In the genomic region with DNA sequence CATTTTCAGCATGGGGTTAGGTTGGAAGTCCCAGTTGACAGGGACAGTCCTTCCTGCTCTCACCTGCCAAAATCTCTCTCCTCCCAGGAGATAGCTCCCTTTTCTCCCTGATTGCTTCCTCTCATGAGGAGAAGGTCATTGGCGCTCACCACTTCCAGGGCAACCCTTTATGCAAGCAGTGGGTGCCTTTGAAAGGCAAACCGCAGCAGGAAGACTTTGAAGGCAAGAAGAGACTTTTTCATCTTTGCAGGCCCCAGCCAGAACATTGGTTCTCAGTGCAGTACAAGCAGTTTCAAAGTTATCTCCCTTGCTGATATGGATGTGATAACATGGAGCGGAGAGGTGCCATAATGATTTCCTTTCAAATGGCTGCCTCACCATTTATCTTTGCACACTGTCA, we compare ENCODE assay signal across 27 cellular contexts.
"Had no signal": no experiment of that assay in that cellular context is flagged by ENCODE, and none has a peak within 500 bp of the region (broad histone marks: within the 10 kb centered on the region; RNA-seq: fewer than 3 reads in every experiment).

No MANE protein-coding gene starts in this region.

- H3K27ac ChIP-seq: adrenal gland, body of pancreas, epithelial cell of prostate, esophagus squamous epithelium, gastroesophageal sphincter, heart right ventricle, VCaP had no signal

- H3K36me3 ChIP-seq: adrenal gland, esophagus squamous epithelium, gastroesophageal sphincter, heart right ventricle had no signal

- H3K27me3 ChIP-seq: adrenal gland, body of pancreas, gastroesophageal sphincter had no signal

- H3K9me3 ChIP-seq: adrenal gland, body of pancreas, esophagus squamous epithelium, gastroesophageal sphincter, heart right ventricle had no signal

- DNase-seq: activated CD4-positive, alpha-beta memory T cell treated with anti-CD3 and anti-CD28 coated beads for 36 hours; activated CD4-positive, alpha-beta T cell treated with anti-CD3 and anti-CD28 coated beads for 1 hour; activated CD4-positive, alpha-beta T cell treated with anti-CD3 and anti-CD28 coated beads for 48 hours; activated CD8-positive, alpha-beta memory T cell treated with anti-CD3 and anti-CD28 coated beads, Interleukin-2, amount 10 ng/mL, durations not matched to agents 7 days and 5 days; activated CD8-positive, alpha-beta memory T cell treated with anti-CD3 and anti-CD28 coated beads, Interleukin-2, amount 50 U/mL, for 4 hours; activated CD8-positive, alpha-beta T cell treated with anti-CD3 and anti-CD28 coated beads, Interleukin-2, amount 10 ng/mL, durations not matched to agents 7 days and 5 days; activated effector memory CD4-positive, alpha-beta T cell treated with anti-CD3 and anti-CD28 coated beads, Interleukin-2, amount 50 U/mL, for 16 hours; activated naive CD4-positive, alpha-beta T cell treated with anti-CD3 and anti-CD28 coated beads for 36 hours; activated naive CD8-positive, alpha-beta T cell treated with anti-CD3 and anti-CD28 coated beads for 36 hours; activated naive CD8-positive, alpha-beta T cell treated with anti-CD3 and anti-CD28 coated beads, Interleukin-2, amount 50 U/mL, for 24 hours; activated T-cell treated with anti-CD3 and anti-CD28 coated beads, Interleukin-2, amount 50 U/mL, for 1 hour; activated T-cell treated with anti-CD3 and anti-CD28 coated beads, Interleukin-2, amount 50 U/mL, for 48 hours; adrenal gland; amygdala; aorta; body of pancreas; caudate nucleus; cortex of kidney; dermis blood vessel endothelial cell; effector CD8-positive, alpha-beta T cell; esophagus squamous epithelium; foreskin melanocyte; heart right ventricle; T-helper 2 cell had no signal

- H3K4me1 ChIP-seq: adrenal gland, esophagus squamous epithelium, heart right ventricle had no signal

- H3K4me3 ChIP-seq: adrenal gland, body of pancreas, esophagus squamous epithelium, gastroesophageal sphincter, heart right ventricle had no signal
